16 cellular contexts compared by ENCODE assay signal in the genomic region with DNA sequence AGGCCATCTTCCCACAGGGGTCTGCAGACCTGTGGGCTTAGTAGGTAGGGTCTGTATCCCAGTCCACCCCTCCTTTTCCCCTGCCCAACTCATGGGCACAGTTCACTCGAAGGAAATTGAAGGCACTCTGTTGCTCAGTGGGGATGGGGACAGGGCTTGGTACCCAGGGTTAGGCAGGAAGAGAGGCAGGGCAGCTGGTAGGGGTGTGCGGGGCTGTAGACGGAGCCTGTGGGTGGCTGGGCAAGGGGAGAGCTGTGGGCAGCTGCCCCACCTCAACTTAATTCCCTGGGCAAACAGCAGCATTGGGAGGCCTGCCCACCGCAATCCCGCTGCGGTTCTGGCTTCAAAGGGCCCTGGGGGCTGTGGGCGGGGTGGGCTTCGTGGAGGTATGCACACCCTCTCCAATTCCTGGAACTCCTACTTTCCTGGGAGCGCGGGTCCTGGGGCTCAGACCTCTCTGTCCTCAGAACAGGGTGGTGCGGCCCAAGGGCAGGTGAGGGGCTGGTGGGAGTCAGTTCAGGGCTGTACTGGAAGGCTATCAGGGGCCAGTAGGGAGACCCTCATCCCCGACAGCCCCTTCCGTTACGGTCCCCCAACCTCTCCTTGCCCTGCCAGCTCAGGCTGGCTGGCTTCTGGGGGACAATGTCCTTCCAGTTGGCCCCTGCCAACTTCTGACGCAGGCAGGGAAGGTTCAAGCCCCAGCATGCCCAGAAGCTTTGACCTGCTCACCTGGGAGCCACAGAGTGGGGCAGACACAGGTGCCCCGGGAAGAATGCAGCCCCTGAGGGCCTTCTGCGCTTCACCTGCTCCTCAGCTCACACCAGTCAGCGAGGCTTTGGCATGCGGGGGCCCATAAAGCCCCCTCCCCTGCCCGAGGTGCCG. TPM values are rescaled to one million over a fixed set of nuclear protein-coding genes. Genes with fewer than 3 reads are reported as not detected.
DNase-seq lines count a peak whose midpoint lies in the region; ATAC-seq, FAIRE-seq and TF ChIP-seq lines count a peak whose summit lies in the region.
"Had no signal": no experiment of that assay in that cellular context is flagged by ENCODE, and none has a peak within 500 bp of the region (broad histone marks: within the 10 kb centered on the region; RNA-seq: fewer than 3 reads in every experiment).

No MANE protein-coding gene starts in this region.

- intact Hi-C loops in PC-3 (cut with micrococcal nuclease) (no loop called here), kidney (cut with DNase I) (no loop called here)

- DNase-seq in NCI-H526 treated with DMSO at 0.1 percent for 48 hours (lab: John Stamatoyannopoulos, UW) (peak; percentile 92), NCI-H526 (lab: John Stamatoyannopoulos, UW) (no peak), PC-3 (no peak), foreskin keratinocyte (peak; percentile 7 to 36), kidney (no peak), DMS 273 treated with DMSO at 0.1 percent for 48 hours (lab: John Stamatoyannopoulos, UW) (no peak)
- DNase-seq in stimulated activated effector memory CD8-positive, alpha-beta T cell treated with anti-CD3 and anti-CD28 coated beads, Interleukin-12 subunit alpha, Interleukin-12 subunit beta, amount 100 ng/mL, for 72 hours (ENCODE audit: low spot score in 2 of 2), result no peak
- DNase-seq: activated naive CD4-positive, alpha-beta T cell; hypothalamus; NCI-H1694 treated with DMSO at 0.1 percent for 48 hours had no signal

- no peak overlapping the region for H2AFZ ChIP-seq in PC-3 (ENCODE audit: low read length)

- no peaks in the 10 kb centered on the region for H3K79me2 ChIP-seq in PC-3 (ENCODE audit: low read length)

- no peak overlapping the region for H3K4me3 ChIP-seq in PC-3 (ENCODE audit: low read length)
- H3K4me3 ChIP-seq in kidney (ENCODE audit: low read length in 2 of 2), result no peak overlapping the region
- H3K4me3 ChIP-seq: esophagus muscularis mucosa, K562, transverse colon had no signal

- peak overlapping the region; percentile 84 for H3K27ac Mint-ChIP-seq in stimulated activated effector memory CD8-positive, alpha-beta T cell treated with anti-CD3 and anti-CD28 coated beads, Interleukin-12 subunit alpha, Interleukin-12 subunit beta, amount 100 ng/mL, for 72 hours

- H3K27me3 ChIP-seq in PC-3 (ENCODE audit: low read length) (no peaks in the 10 kb centered on the region), foreskin keratinocyte (peaks cover 17% of the 10 kb centered on the region)

- FAIRE-seq in kidney (lab: Jason Lieb, UNC), result no peak
- FAIRE-seq: A204.1, K562 had no signal

- CTCF ChIA-PET in PC-3 (lab: Charles Lee), result interaction anchor here (0.6 to 0.8 kb wide), 3 partner anchors 9 to 25 kb away, joined by 4 to 5 read pairs (median 4); partner anchors contain the start of gene FOXJ1

- peaks cover 12% of the 10 kb centered on the region for H3K4me1 ChIP-seq in PC-3 (ENCODE audit: insufficient read depth, low read length)
- peaks cover 3% of the 10 kb centered on the region for H3K4me1 ChIP-seq in foreskin keratinocyte
- peaks cover 0 to 4% of the 10 kb centered on the region in 2 donors for H3K4me1 ChIP-seq in kidney (ENCODE audit: control insufficient read depth in 1 of 2, insufficient read depth in 1 of 2, low read depth in 1 of 2, low read length in 2 of 2)

- H3K27ac ChIP-seq in PC-3 (ENCODE audit: low read length), result no peak overlapping the region
- no peak overlapping the region for H3K27ac ChIP-seq in foreskin keratinocyte
- no peak overlapping the region for H3K27ac ChIP-seq in kidney (ENCODE audit: low read depth in 2 of 2, low read length in 2 of 2)
- H3K27ac ChIP-seq: esophagus muscularis mucosa, transverse colon had no signal

- no peaks in the 10 kb centered on the region for H3F3A ChIP-seq in PC-3 (ENCODE audit: low read length, unreplicated experiment)

- no peak overlapping the region for H3K4me2 ChIP-seq in PC-3 (ENCODE audit: low read length)

- no peaks in the 10 kb centered on the region for H3K9me2 ChIP-seq in PC-3 (replicated peaks; ENCODE audit: low read length)

- no peak overlapping the region for H3K4me3 Mint-ChIP-seq in stimulated activated effector memory CD8-positive, alpha-beta T cell treated with anti-CD3 and anti-CD28 coated beads, Interleukin-12 subunit alpha, Interleukin-12 subunit beta, amount 100 ng/mL, for 72 hours

- no TSS peak for BruUV-seq in PC-3 (replicated peaks; lab: Mats Ljungman, UMichigan)

- no peaks in the 10 kb centered on the region for H3K9me3 Mint-ChIP-seq in stimulated activated effector memory CD8-positive, alpha-beta T cell treated with anti-CD3 and anti-CD28 coated beads, Interleukin-12 subunit alpha, Interleukin-12 subunit beta, amount 100 ng/mL, for 72 hours

- no peaks in the 10 kb centered on the region for H4K20me1 ChIP-seq in PC-3 (ENCODE audit: low read length)

- no peak overlapping the region for H3K9ac ChIP-seq in PC-3 (ENCODE audit: low read length)
- no peak overlapping the region for H3K9ac ChIP-seq in kidney (ENCODE audit: low read length in 2 of 2)

- POLR2A ChIA-PET in PC-3 (lab: Charles Lee; ENCODE audit: unreplicated experiment), result no interaction called here

- H3K36me3 Mint-ChIP-seq in stimulated activated effector memory CD8-positive, alpha-beta T cell treated with anti-CD3 and anti-CD28 coated beads, Interleukin-12 subunit alpha, Interleukin-12 subunit beta, amount 100 ng/mL, for 72 hours, result peaks cover 6% of the 10 kb centered on the region

- H3K4me1 Mint-ChIP-seq in stimulated activated effector memory CD8-positive, alpha-beta T cell treated with anti-CD3 and anti-CD28 coated beads, Interleukin-12 subunit alpha, Interleukin-12 subunit beta, amount 100 ng/mL, for 72 hours, result peaks cover 19% of the 10 kb centered on the region

- TF ChIP-seq CTCF in PC-3 (conservative IDR thresholded peaks at IDR 0.05; ENCODE audit: low read depth, low read length), result no peak
- TF ChIP-seq CTCF in foreskin keratinocyte (conservative IDR thresholded peaks at IDR 0.05), result no peak
- TF ChIP-seq CTCF in kidney (IDR thresholded peaks at IDR 0.05; ENCODE audit: borderline replicate concordance, extremely low read depth, insufficient read depth), result no peak

- H3K36me3 ChIP-seq in PC-3 (ENCODE audit: low read depth, low read length), result no peaks in the 10 kb centered on the region
- H3K36me3 ChIP-seq in kidney (ENCODE audit: control insufficient read depth in 1 of 2, insufficient read depth in 2 of 2, low read length in 2 of 2), result no peaks in the 10 kb centered on the region
- H3K36me3 ChIP-seq: esophagus muscularis mucosa, transverse colon had no signal

- ATAC-seq in PC-3 (peak; percentile 4; the same call in 1 of the 2 replicates), foreskin keratinocyte (peak; percentile 64), HG03342 (IDR thresholded peaks at IDR 0.05; ENCODE audit: unreplicated experiment) (no peak)
- ATAC-seq in stimulated activated effector memory CD8-positive, alpha-beta T cell treated with anti-CD3 and anti-CD28 coated beads, Interleukin-12 subunit alpha, Interleukin-12 subunit beta, amount 100 ng/mL, for 72 hours, result no peak
- ATAC-seq: K562 had no signal

- H3K9me3 ChIP-seq in PC-3 (ENCODE audit: low read length) (no peaks in the 10 kb centered on the region), kidney (ENCODE audit: control insufficient read depth in 1 of 2, low read length in 2 of 2) (no peaks in the 10 kb centered on the region)
- H3K9me3 ChIP-seq: esophagus muscularis mucosa, transverse colon had no signal

RNA-seq across cellular contexts. Expression of gene FOXJ1, which starts 9.1 kb away (rescaled TPM):
- 0.26 and 0.69 TPM in 2 replicates for total RNA-seq in PC-3 (2014; rRNA removed)
- total RNA-seq in foreskin keratinocyte, result 0.11 and 0.14 TPM in 2 replicates
- 0.11 and 0.12 TPM in 2 replicates for polyA plus RNA-seq in foreskin keratinocyte
- 6.8 TPM for total RNA-seq in kidney
- 3.4 TPM for polyA plus RNA-seq in kidney (ENCODE audit: insufficient read depth, low read depth, low replicate concordance)
- polyA plus RNA-seq: K562 had no signal

RNA-seq across cellular contexts. Expression of gene EXOC7, which starts 28.3 kb away (rescaled TPM):
- total RNA-seq in PC-3 (2014; rRNA removed) (153 and 173 TPM in 2 replicates), foreskin keratinocyte (69.5 and 71.2 TPM in 2 replicates), kidney (143 TPM)
- polyA plus RNA-seq in foreskin keratinocyte (43.3 and 46.0 TPM in 2 replicates), kidney (ENCODE audit: insufficient read depth, low read depth, low replicate concordance) (83.2 TPM)

RNA-seq across cellular contexts. Expression of gene ZACN, which starts 53.0 kb away (rescaled TPM):
- total RNA-seq in PC-3 (2014; rRNA removed), result 0.11 TPM in 1 of 2 replicates, not detected in the other
- total RNA-seq in foreskin keratinocyte, result not detected in 2 replicates
- polyA plus RNA-seq in foreskin keratinocyte, result 0.07 and 0.11 TPM in 2 replicates
- 0.22 TPM for total RNA-seq in kidney
- not detected for polyA plus RNA-seq in kidney (ENCODE audit: insufficient read depth, low read depth, low replicate concordance)
- total RNA-seq: osteocyte had no signal
- polyA plus RNA-seq: K562 had no signal

RNA-seq across cellular contexts. Expression of gene GALR2, which starts 57.4 kb away (rescaled TPM):
- 0.69 and 2.2 TPM in 2 replicates for total RNA-seq in PC-3 (2014; rRNA removed)
- total RNA-seq in foreskin keratinocyte, result 0.07 TPM in 1 of 2 replicates, not detected in the other
- 0.06 and 0.12 TPM in 2 replicates for polyA plus RNA-seq in foreskin keratinocyte
- total RNA-seq in kidney, result not detected
- polyA plus RNA-seq in kidney (ENCODE audit: insufficient read depth, low read depth, low replicate concordance), result not detected
- total RNA-seq: K562, osteocyte had no signal

RNA-seq across cellular contexts. Expression of gene SRP68, which starts 59.6 kb away (rescaled TPM):
- total RNA-seq in PC-3 (2014; rRNA removed) (60.8 and 71.4 TPM in 2 replicates), foreskin keratinocyte (75.9 and 76.7 TPM in 2 replicates), kidney (68.1 TPM)
- polyA plus RNA-seq in foreskin keratinocyte (70.5 and 78.4 TPM in 2 replicates), kidney (ENCODE audit: insufficient read depth, low read depth, low replicate concordance) (52.7 TPM)

Comparison
In these comparisons a context has a peak if more than half of its experiments do, and no peak if none do; other contexts are left out.
1. DNase-seq: peak in NCI-H526 treated with DMSO at 0.1 percent for 48 hours (single experiment) and foreskin keratinocyte (2 of 2); none in NCI-H526 (0 of 2), PC-3 (single experiment), stimulated activated effector memory CD8-positive, alpha-beta T cell treated with anti-CD3 and anti-CD28 coated beads, Interleukin-12 subunit alpha, Interleukin-12 subunit beta, amount 100 ng/mL, for 72 hours (0 of 2), kidney (single experiment) and DMS 273 treated with DMSO at 0.1 percent for 48 hours (single experiment).
2. ATAC-seq: peak in PC-3 (single experiment) and foreskin keratinocyte (single experiment); none in stimulated activated effector memory CD8-positive, alpha-beta T cell treated with anti-CD3 and anti-CD28 coated beads, Interleukin-12 subunit alpha, Interleukin-12 subunit beta, amount 100 ng/mL, for 72 hours (single experiment) and HG03342 (single experiment).